ENCODE assay signal across 9 cellular contexts in the genomic region with DNA sequence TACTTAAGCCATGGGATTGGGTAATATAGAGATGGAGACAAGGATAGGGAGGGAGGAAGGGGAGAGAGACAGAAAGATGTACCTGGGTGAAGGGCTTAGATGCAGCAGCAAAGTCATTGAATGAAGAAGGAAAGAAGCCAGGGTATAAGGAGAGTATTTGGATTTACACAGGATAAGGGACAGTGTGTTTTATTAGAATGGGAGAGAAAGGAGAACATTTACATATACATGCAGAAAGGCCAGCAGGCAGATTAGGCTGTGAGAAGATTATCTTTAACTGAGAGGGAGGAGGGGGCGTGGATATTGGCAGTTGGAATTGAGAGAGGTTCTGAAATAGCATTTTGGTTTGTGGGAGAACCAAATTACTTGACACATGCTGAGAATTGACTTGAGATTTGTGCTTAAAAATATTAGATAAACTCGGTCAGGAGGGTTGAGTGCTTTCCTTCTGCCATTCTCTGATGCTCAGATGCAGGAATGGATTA.
"Had no signal": no experiment of that assay in that cellular context is flagged by ENCODE, and none has a peak within 500 bp of the region (broad histone marks: within the 10 kb centered on the region; RNA-seq: fewer than 3 reads in every experiment).

No MANE protein-coding gene starts in this region.

- H3K27ac ChIP-seq: GM23248, HL-60, KMS-11 had no signal

- ATAC-seq: HepG2 had no signal

- H3K4me3 ChIP-seq: GM23248 had no signal

- DNase-seq: GM23248, GOT3, H7, HCEC 1CT, Karpas-422, KBM-7 had no signal
